ENCODE assay signal across 24 cellular contexts in genomic region chr7:98679741-98680140, GRCh38.
"Had no signal": no experiment of that assay in that cellular context is flagged by ENCODE, and none has a peak within 500 bp of the region (broad histone marks: within the 10 kb centered on the region; RNA-seq: fewer than 3 reads in every experiment).

No MANE protein-coding gene starts in this region.

- H3K4me3 ChIP-seq: left lung, lower lobe of right lung, ovary, spleen, suprapubic skin, thoracic aorta, tibial artery, upper lobe of right lung, uterus had no signal

- ATAC-seq: left colon; left lung; lower lobe of right lung; naive thymus-derived CD4-positive, alpha-beta T cell; natural killer cell treated with Interleukin-12 subunit alpha and Interleukin-12 subunit beta and Interleukin-15 and Interleukin-18, amount 100 ng/mL, for 72 hours; right cardiac atrium; sciatic nerve; stimulated activated effector memory CD8-positive, alpha-beta T cell treated with anti-CD3 and anti-CD28 coated beads, Interleukin-12 subunit alpha, Interleukin-12 subunit beta, amount 100 ng/mL, for 72 hours; upper lobe of right lung had no signal

- DNase-seq: hypothalamus; immature natural killer cell; kidney; left colon; left lung; lower lobe of right lung; mammary epithelial cell; mesenchymal stem cell; naive thymus-derived CD4-positive, alpha-beta T cell; ovary; right cardiac atrium; small intestine; spleen; stimulated activated CD4-positive, alpha-beta T cell treated with anti-CD3 and anti-CD28 coated beads, Interleukin-4, amount 100 ng/mL, for 24 hours; stimulated activated naive CD4-positive, alpha-beta T cell; tibial artery; trophoblast cell; upper lobe of right lung; uterus had no signal
